1 cellular context compared by ENCODE assay signal in the genomic region with DNA sequence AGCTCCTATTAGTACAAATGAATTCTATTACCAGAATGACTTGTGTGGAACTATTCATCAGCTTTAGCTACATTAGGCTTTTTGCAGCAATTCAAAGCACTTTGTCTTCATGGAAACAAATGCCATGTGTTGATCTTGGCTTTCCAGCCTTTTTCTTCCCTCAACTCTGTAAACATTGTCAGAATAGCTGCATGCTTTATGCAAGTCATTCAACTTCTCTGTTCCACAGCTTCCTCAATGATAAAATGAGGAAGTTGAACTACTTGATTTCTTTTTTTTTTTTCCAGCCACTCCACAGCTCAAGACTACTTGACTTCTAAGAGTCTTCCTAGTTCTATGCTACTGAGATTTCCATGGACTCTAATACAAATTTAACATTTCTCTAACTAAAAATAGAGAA.
TF ChIP-seq lines count a peak whose summit lies in the region.

No MANE protein-coding gene starts in this region.

TF ChIP-seq in WTC11, 78 proteins besides CTCF, POLR2A, EP300 and RAD21 (continued from another document):
- TF ChIP-seq, protein P1, sequence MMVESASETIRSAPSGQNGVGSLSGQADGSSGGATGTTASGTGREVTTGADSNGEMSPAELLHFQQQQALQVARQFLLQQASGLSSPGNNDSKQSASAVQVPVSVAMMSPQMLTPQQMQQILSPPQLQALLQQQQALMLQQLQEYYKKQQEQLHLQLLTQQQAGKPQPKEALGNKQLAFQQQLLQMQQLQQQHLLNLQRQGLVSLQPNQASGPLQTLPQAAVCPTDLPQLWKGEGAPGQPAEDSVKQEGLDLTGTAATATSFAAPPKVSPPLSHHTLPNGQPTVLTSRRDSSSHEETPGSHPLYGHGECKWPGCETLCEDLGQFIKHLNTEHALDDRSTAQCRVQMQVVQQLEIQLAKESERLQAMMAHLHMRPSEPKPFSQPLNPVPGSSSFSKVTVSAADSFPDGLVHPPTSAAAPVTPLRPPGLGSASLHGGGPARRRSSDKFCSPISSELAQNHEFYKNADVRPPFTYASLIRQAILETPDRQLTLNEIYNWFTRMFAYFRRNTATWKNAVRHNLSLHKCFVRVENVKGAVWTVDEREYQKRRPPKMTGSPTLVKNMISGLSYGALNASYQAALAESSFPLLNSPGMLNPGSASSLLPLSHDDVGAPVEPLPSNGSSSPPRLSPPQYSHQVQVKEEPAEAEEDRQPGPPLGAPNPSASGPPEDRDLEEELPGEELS (CRISPR knock-in tag; IDR thresholded peaks at IDR 0.05): no peak
- TF ChIP-seq, protein P2, sequence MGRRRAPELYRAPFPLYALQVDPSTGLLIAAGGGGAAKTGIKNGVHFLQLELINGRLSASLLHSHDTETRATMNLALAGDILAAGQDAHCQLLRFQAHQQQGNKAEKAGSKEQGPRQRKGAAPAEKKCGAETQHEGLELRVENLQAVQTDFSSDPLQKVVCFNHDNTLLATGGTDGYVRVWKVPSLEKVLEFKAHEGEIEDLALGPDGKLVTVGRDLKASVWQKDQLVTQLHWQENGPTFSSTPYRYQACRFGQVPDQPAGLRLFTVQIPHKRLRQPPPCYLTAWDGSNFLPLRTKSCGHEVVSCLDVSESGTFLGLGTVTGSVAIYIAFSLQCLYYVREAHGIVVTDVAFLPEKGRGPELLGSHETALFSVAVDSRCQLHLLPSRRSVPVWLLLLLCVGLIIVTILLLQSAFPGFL (CRISPR knock-in tag; IDR thresholded peaks at IDR 0.05; ENCODE audit: borderline replicate concordance): no peak
- TF ChIP-seq FOXP1 (CRISPR knock-in tag; IDR thresholded peaks at IDR 0.05; ENCODE audit: borderline replicate concordance) (no peak), ZNF138 (CRISPR knock-in tag; conservative IDR thresholded peaks at IDR 0.05) (no peak), NR3C1 (CRISPR knock-in tag; conservative IDR thresholded peaks at IDR 0.05; ENCODE audit: low read depth) (no peak)
- TF ChIP-seq, protein P3, sequence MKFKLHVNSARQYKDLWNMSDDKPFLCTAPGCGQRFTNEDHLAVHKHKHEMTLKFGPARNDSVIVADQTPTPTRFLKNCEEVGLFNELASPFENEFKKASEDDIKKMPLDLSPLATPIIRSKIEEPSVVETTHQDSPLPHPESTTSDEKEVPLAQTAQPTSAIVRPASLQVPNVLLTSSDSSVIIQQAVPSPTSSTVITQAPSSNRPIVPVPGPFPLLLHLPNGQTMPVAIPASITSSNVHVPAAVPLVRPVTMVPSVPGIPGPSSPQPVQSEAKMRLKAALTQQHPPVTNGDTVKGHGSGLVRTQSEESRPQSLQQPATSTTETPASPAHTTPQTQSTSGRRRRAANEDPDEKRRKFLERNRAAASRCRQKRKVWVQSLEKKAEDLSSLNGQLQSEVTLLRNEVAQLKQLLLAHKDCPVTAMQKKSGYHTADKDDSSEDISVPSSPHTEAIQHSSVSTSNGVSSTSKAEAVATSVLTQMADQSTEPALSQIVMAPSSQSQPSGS (CRISPR knock-in tag; IDR thresholded peaks at IDR 0.05; ENCODE audit: borderline replicate concordance, low read depth): no peak
